15 cellular contexts compared by ENCODE assay signal in genomic region chr1:177914603-177915002, GRCh38. TPM values are rescaled to one million over a fixed set of nuclear protein-coding genes. Genes with fewer than 3 reads are reported as not detected.
"Had no signal": no experiment of that assay in that cellular context is flagged by ENCODE, and none has a peak within 500 bp of the region (broad histone marks: within the 10 kb centered on the region; RNA-seq: fewer than 3 reads in every experiment).

No MANE protein-coding gene starts in this region.

- H3K36me3 ChIP-seq: left ventricle myocardium inferior, transverse colon, vagina had no signal

- H3K4me3 ChIP-seq: hepatocyte, left ventricle myocardium inferior, transverse colon, vagina had no signal

- H3K79me2 ChIP-seq: hepatocyte had no signal

- H3K4me1 ChIP-seq: left ventricle myocardium inferior, transverse colon, vagina had no signal

- H3K27ac ChIP-seq: hepatocyte, left ventricle myocardium inferior, transverse colon, vagina had no signal

- H3K27me3 ChIP-seq: hepatocyte, vagina had no signal

- H3K9me3 ChIP-seq: left ventricle myocardium inferior, transverse colon, vagina had no signal

- H2AFZ ChIP-seq: hepatocyte had no signal

- H3K4me2 ChIP-seq: hepatocyte had no signal

- ATAC-seq: activated CD4-positive, CD25-positive, alpha-beta regulatory T cell treated with anti-CD3 and anti-CD28 coated beads, Interleukin-2, amount 50 U/mL, for 24 hours; naive thymus-derived CD8-positive, alpha-beta T cell; stimulated activated naive B cell treated with anti-CD40 and anti-IgM and Interleukin-4, amounts not matched to agents 10 μg/mL and 1 μg/mL and 100 μg/mL, for 72 hours had no signal

- DNase-seq: activated naive CD4-positive, alpha-beta T cell treated with Interleukin-2 at 50 U/mL for 16 hours; activated T-cell treated with anti-CD3 and anti-CD28 coated beads for 4 hours; anterior cingulate cortex; effector memory CD4-positive, alpha-beta T cell; islet precursor cell; left ventricle myocardium inferior; naive thymus-derived CD8-positive, alpha-beta T cell; retina; stimulated activated CD4-positive, alpha-beta T cell treated with anti-CD3 and anti-CD28 coated beads, Interleukin-2, amount 100 ng/mL, for 48 hours; stimulated activated naive B cell treated with anti-CD40 and anti-IgM and Interleukin-4, amounts not matched to agents 10 μg/mL and 1 μg/mL and 100 μg/mL, for 72 hours; transverse colon had no signal

RNA-seq across cellular contexts. Expression of gene SEC16B, which starts 55.3 kb away (rescaled TPM):
- total RNA-seq: naive thymus-derived CD8-positive, alpha-beta T cell; T-helper 2 cell treated with Interferon-gamma antibody and Interleukin-4, amounts not matched to agents 100 ng/mL and 5 ng/mL, for 36 hours had no signal
- polyA plus RNA-seq: naive thymus-derived CD8-positive, alpha-beta T cell had no signal
